Comparison of ENCODE assay signal across 23 cellular contexts in genomic region chr6:90891338-90891715, GRCh38.
"Had no signal": no experiment of that assay in that cellular context is flagged by ENCODE, and none has a peak within 500 bp of the region (broad histone marks: within the 10 kb centered on the region; RNA-seq: fewer than 3 reads in every experiment).

No MANE protein-coding gene starts in this region.

- H3K4me3 ChIP-seq: coronary artery, psoas muscle, stomach, thyroid gland, upper lobe of right lung had no signal

- H3K9ac ChIP-seq: parathyroid adenoma had no signal

- H3K4me1 ChIP-seq: parathyroid adenoma, psoas muscle, stomach, thyroid gland, upper lobe of right lung had no signal

- DNase-seq: activated CD4-positive, alpha-beta memory T cell treated with anti-CD3 and anti-CD28 coated beads, Interleukin-2, amount 10 ng/mL, durations not matched to agents 7 days and 5 days; activated CD4-positive, alpha-beta T cell treated with anti-CD3 and anti-CD28 coated beads for 1 hour; activated CD4-positive, alpha-beta T cell treated with anti-CD3 and anti-CD28 coated beads, Interleukin-2, amount 10 ng/mL, durations not matched to agents 7 days and 5 days; activated CD8-positive, alpha-beta memory T cell treated with anti-CD3 and anti-CD28 coated beads, Interleukin-2, amount 50 U/mL, for 48 hours; activated naive CD4-positive, alpha-beta T cell; activated T-cell treated with anti-CD3 and anti-CD28 coated beads, Interleukin-2, amount 50 U/mL, for 4 hours; dorsolateral prefrontal cortex; effector memory CD4-positive, alpha-beta T cell; glutamatergic neuron; left cardiac atrium; left ventricle myocardium superior; naive B cell; occipital lobe; psoas muscle; right cardiac atrium; stimulated activated CD4-positive, alpha-beta T cell treated with anti-CD3 and anti-CD28 coated beads, Interleukin-12 subunit alpha, Interleukin-12 subunit beta, amount 100 ng/mL, for 4 hours; stimulated activated CD4-positive, alpha-beta T cell treated with anti-CD3 and anti-CD28 coated beads, Interleukin-4, amount 100 ng/mL, for 24 hours; stomach; T-helper 2 cell; thyroid gland; upper lobe of right lung had no signal

- H3K27me3 ChIP-seq: stomach, thyroid gland, upper lobe of right lung had no signal

- H3K27ac ChIP-seq: coronary artery, parathyroid adenoma, psoas muscle, stomach, thyroid gland, upper lobe of right lung had no signal

- H3K36me3 ChIP-seq: stomach, thyroid gland, upper lobe of right lung had no signal

- H3K9me3 ChIP-seq: psoas muscle, stomach, thyroid gland, upper lobe of right lung had no signal

- H2AFZ ChIP-seq: parathyroid adenoma had no signal

- H3K79me2 ChIP-seq: parathyroid adenoma had no signal
